In the genomic region with DNA sequence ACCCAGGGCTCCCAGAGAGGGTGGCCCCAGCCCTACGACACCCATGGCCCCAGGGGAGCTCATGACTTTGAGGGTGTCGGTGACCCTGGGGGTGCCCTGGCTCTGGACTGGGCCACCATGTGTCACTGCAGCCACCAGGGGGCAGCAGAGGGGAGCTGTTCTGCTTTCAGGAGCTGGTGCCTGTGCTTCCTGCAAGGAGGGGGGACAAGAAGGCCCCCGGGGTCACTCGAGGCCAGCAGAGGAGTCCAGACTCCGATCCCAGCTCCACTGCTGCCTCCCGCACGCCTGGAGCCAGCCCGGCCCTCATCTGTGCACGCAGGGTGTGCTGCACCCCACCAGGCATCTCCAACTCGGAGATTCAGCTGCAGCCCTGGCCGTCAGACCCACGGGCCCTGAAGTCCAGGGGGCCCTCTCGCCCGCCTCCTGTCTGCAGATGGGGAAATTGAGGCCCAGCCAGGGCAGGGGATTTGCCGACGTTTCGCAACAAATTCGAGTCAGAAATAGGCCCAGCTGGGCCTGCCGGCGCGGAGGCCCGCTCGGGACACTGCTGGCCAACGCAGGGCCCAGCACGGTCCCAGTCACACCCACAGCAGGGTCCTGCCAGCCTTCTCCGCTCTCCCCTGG, we compare ENCODE assay signal across 8 cellular contexts. TPM values are rescaled to one million over a fixed set of nuclear protein-coding genes. Genes with fewer than 3 reads are reported as not detected.
A peak's percentile ranks its signal among the peaks of the same experiment; 100 is the strongest.
DNase-seq lines count a peak whose midpoint lies in the region; ATAC-seq and TF ChIP-seq lines count a peak whose summit lies in the region.

No MANE protein-coding gene starts in this region.

- no peak overlapping the region for H3K27ac ChIP-seq in CD8-positive, alpha-beta memory T cell (ENCODE audit: low read depth, low read length)
- H3K27ac ChIP-seq in fibroblast of lung (ENCODE audit: insufficient read depth, low read length): peak overlapping the region; percentile 96

- POLR2A ChIA-PET in CD8-positive, alpha-beta memory T cell (lab: Charles Lee): interaction anchor here (0.8 to 1.5 kb wide), 2 partner anchors 30 to 48 kb away, joined by 3 to 6 read pairs; no protein-coding TSS in a partner anchor

- no peaks in the 10 kb centered on the region for H3K9me3 ChIP-seq in CD8-positive, alpha-beta memory T cell (ENCODE audit: low read length)
- no peaks in the 10 kb centered on the region for H3K9me3 ChIP-seq in fibroblast of lung (ENCODE audit: control insufficient read depth, insufficient read depth, low read depth, low read length)

- H3K27ac Mint-ChIP-seq in CD8-positive, alpha-beta memory T cell: peak overlapping the region in 3 of 8 donors; percentile 19 to 79 (median 58)
- H3K27ac Mint-ChIP-seq in activated T-helper 17 cell treated with anti-CD3 and anti-CD28 coated beads, Interleukin-2, amount 50 U/mL, for 72 hours: peak overlapping the region; percentile 36
- peak overlapping the region in 1 of 2 donors; percentile 73 for H3K27ac Mint-ChIP-seq in natural killer cell
- peak overlapping the region; percentile 40 for H3K27ac Mint-ChIP-seq in stimulated activated effector memory CD8-positive, alpha-beta T cell treated with anti-CD3 and anti-CD28 coated beads, Interleukin-12 subunit alpha, Interleukin-12 subunit beta, amount 100 ng/mL, for 72 hours

- peak overlapping the region; percentile 77 for H3K4me2 ChIP-seq in fibroblast of lung (ENCODE audit: extremely low read depth, insufficient read depth, low read length)

- no peaks in the 10 kb centered on the region for H3K27me3 ChIP-seq in CD8-positive, alpha-beta memory T cell (ENCODE audit: insufficient read depth, low read length, poor library complexity, severe bottlenecking)
- no peaks in the 10 kb centered on the region for H3K27me3 ChIP-seq in fibroblast of lung (ENCODE audit: control insufficient read depth, insufficient read depth, low read length)

- H3K9ac ChIP-seq in fibroblast of lung (ENCODE audit: insufficient read depth, low read length): peak overlapping the region; percentile 64

- H3K27me3 Mint-ChIP-seq in CD8-positive, alpha-beta memory T cell: peaks cover 6% of the 10 kb centered on the region in 2 donors
- H3K27me3 Mint-ChIP-seq in activated T-helper 17 cell treated with anti-CD3 and anti-CD28 coated beads, Interleukin-2, amount 50 U/mL, for 72 hours: no peaks in the 10 kb centered on the region
- H3K27me3 Mint-ChIP-seq in natural killer cell (ENCODE audit: low read depth in 2 of 2): no peaks in the 10 kb centered on the region

- H4K20me1 ChIP-seq in fibroblast of lung (ENCODE audit: control insufficient read depth, extremely low read depth, insufficient read depth, low read length): no peaks in the 10 kb centered on the region

- no peak overlapping the region for H3K4me3 ChIP-seq in CD8-positive, alpha-beta memory T cell (ENCODE audit: low read length)
- H3K4me3 ChIP-seq in fibroblast of lung (replicated peaks in 1 of 4; ENCODE audit: control extremely low read depth in 1 of 4, insufficient read depth in 1 of 4, low read depth in 3 of 4, low read length in 4 of 4): peak overlapping the region in 2 of 4 experiments; percentile 12 to 44

- peaks cover 2% of the 10 kb centered on the region for H3K79me2 ChIP-seq in fibroblast of lung (ENCODE audit: control insufficient read depth, insufficient read depth, low read length)

- H2AFZ ChIP-seq in fibroblast of lung (ENCODE audit: low read length): no peak overlapping the region

- CTCF ChIA-PET in CD8-positive, alpha-beta memory T cell (lab: Charles Lee): interaction anchor here (0.6 to 5.0 kb wide), 53 partner anchors 8 to 786 kb away, joined by 3 to 134 read pairs (median 4); a partner anchor contains a TSS

- H3K4me1 ChIP-seq in CD8-positive, alpha-beta memory T cell (ENCODE audit: insufficient read depth, low read length): peaks cover 8% of the 10 kb centered on the region
- H3K4me1 ChIP-seq in fibroblast of lung (ENCODE audit: control insufficient read depth, extremely low read depth, insufficient read depth, low read length): peaks cover 26% of the 10 kb centered on the region

- peak; percentile 72 to 90 (median 85) for DNase-seq in CD8-positive, alpha-beta memory T cell
- DNase-seq in HUDEP-2 (lab: John Stamatoyannopoulos, UW; ENCODE audit: unreplicated experiment in 76 of 76): peak in 70 of 76 experiments; percentile 6 to 84 (median 62)
- peak; percentile 86 for DNase-seq in RPMI7951 (ENCODE audit: low read depth)
- peak; percentile 86 to 89 for DNase-seq in fibroblast of lung (ENCODE audit: low read depth in 2 of 2)
- peak; percentile 88 for DNase-seq in natural killer cell
- peak; percentile 93 to 94 for DNase-seq in stimulated activated effector memory CD8-positive, alpha-beta T cell treated with anti-CD3 and anti-CD28 coated beads, Interleukin-12 subunit alpha, Interleukin-12 subunit beta, amount 100 ng/mL, for 72 hours (ENCODE audit: low spot score in 2 of 2)

- peaks cover 10 to 13% (median 12%) of the 10 kb centered on the region in 3 donors for H3K4me1 Mint-ChIP-seq in CD8-positive, alpha-beta memory T cell
- no peaks in the 10 kb centered on the region for H3K4me1 Mint-ChIP-seq in activated T-helper 17 cell treated with anti-CD3 and anti-CD28 coated beads, Interleukin-2, amount 50 U/mL, for 72 hours
- H3K4me1 Mint-ChIP-seq in natural killer cell: peaks cover 13 to 27% of the 10 kb centered on the region in 2 donors
- H3K4me1 Mint-ChIP-seq in stimulated activated effector memory CD8-positive, alpha-beta T cell treated with anti-CD3 and anti-CD28 coated beads, Interleukin-12 subunit alpha, Interleukin-12 subunit beta, amount 100 ng/mL, for 72 hours: peaks cover 18% of the 10 kb centered on the region

- ATAC-seq in activated T-helper 17 cell treated with anti-CD3 and anti-CD28 coated beads, Interleukin-2, amount 50 U/mL, for 72 hours (replicated peaks): peak; percentile 88
- peak; percentile 65 to 85 (median 72) for ATAC-seq in natural killer cell
- ATAC-seq in stimulated activated effector memory CD8-positive, alpha-beta T cell treated with anti-CD3 and anti-CD28 coated beads, Interleukin-12 subunit alpha, Interleukin-12 subunit beta, amount 100 ng/mL, for 72 hours: peak; percentile 90
- no peak for ATAC-seq in HG03108 (IDR thresholded peaks at IDR 0.05; ENCODE audit: unreplicated experiment)

- H3K36me3 ChIP-seq in CD8-positive, alpha-beta memory T cell (ENCODE audit: insufficient read depth, low read length): no peaks in the 10 kb centered on the region
- no peaks in the 10 kb centered on the region for H3K36me3 ChIP-seq in fibroblast of lung (ENCODE audit: control insufficient read depth, insufficient read depth, low read length)

- peak; percentile 81 to 87 for TF ChIP-seq CTCF in fibroblast of lung (conservative IDR thresholded peaks at IDR 0.05 in 1 of 2, IDR thresholded peaks at IDR 0.05 in 1 of 2; ENCODE audit: low read depth in 1 of 2, low read length in 2 of 2)
- TF ChIP-seq CTCF in natural killer cell (IDR thresholded peaks at IDR 0.05): peak; percentile 91

- no peaks in the 10 kb centered on the region for H3K36me3 Mint-ChIP-seq in CD8-positive, alpha-beta memory T cell
- no peaks in the 10 kb centered on the region for H3K36me3 Mint-ChIP-seq in activated T-helper 17 cell treated with anti-CD3 and anti-CD28 coated beads, Interleukin-2, amount 50 U/mL, for 72 hours (ENCODE audit: low read depth)
- H3K36me3 Mint-ChIP-seq in natural killer cell: no peaks in the 10 kb centered on the region
- H3K36me3 Mint-ChIP-seq in stimulated activated effector memory CD8-positive, alpha-beta T cell treated with anti-CD3 and anti-CD28 coated beads, Interleukin-12 subunit alpha, Interleukin-12 subunit beta, amount 100 ng/mL, for 72 hours: peaks cover 6% of the 10 kb centered on the region

- intact Hi-C loops in natural killer cell (cut with micrococcal nuclease): loop anchor here (1.0 to 5.0 kb wide), 2 partner anchors 66 to 110 kb away; no protein-coding TSS in a partner anchor

- peaks cover 0 to 6% (median 0%) of the 10 kb centered on the region in 5 donors for H3K9me3 Mint-ChIP-seq in CD8-positive, alpha-beta memory T cell
- H3K9me3 Mint-ChIP-seq in activated T-helper 17 cell treated with anti-CD3 and anti-CD28 coated beads, Interleukin-2, amount 50 U/mL, for 72 hours: no peaks in the 10 kb centered on the region
- H3K9me3 Mint-ChIP-seq in natural killer cell: peaks cover 0 to 2% of the 10 kb centered on the region in 2 donors
- peaks cover 5% of the 10 kb centered on the region for H3K9me3 Mint-ChIP-seq in stimulated activated effector memory CD8-positive, alpha-beta T cell treated with anti-CD3 and anti-CD28 coated beads, Interleukin-12 subunit alpha, Interleukin-12 subunit beta, amount 100 ng/mL, for 72 hours

- H3K4me3 Mint-ChIP-seq in CD8-positive, alpha-beta memory T cell: peak overlapping the region in 4 of 7 donors; percentile 10 to 53 (median 26)
- peak overlapping the region; percentile 9 for H3K4me3 Mint-ChIP-seq in activated T-helper 17 cell treated with anti-CD3 and anti-CD28 coated beads, Interleukin-2, amount 50 U/mL, for 72 hours
- H3K4me3 Mint-ChIP-seq in natural killer cell: no peak overlapping the region
- H3K4me3 Mint-ChIP-seq in stimulated activated effector memory CD8-positive, alpha-beta T cell treated with anti-CD3 and anti-CD28 coated beads, Interleukin-12 subunit alpha, Interleukin-12 subunit beta, amount 100 ng/mL, for 72 hours: peak overlapping the region; percentile 48

RNA-seq across cellular contexts. Expression of a gene that starts 29.5 kb away (rescaled TPM):
- not detected for total RNA-seq in CD8-positive, alpha-beta memory T cell
- polyA plus RNA-seq in CD8-positive, alpha-beta memory T cell: not detected
- total RNA-seq in RPMI7951 (2014; rRNA removed; shearing (Covaris generic)): 17.3 and 21.3 TPM in 2 replicates
- total RNA-seq in activated T-helper 17 cell treated with anti-CD3 and anti-CD28 coated beads, Interleukin-2, amount 50 U/mL, for 72 hours: not detected
- under 0.01 and 0.17 TPM in 2 replicates for total RNA-seq in fibroblast of lung
- 0.17 TPM in 1 of 2 replicates, not detected in the other for polyA plus RNA-seq in fibroblast of lung
- polyA plus RNA-seq in fibroblast of lung (2012): 0.06 and 0.76 TPM in 2 replicates
- 0.41 TPM in 1 of 2 replicates, not detected in the other for polyA minus RNA-seq in fibroblast of lung (ENCODE audit: low replicate concordance)
- total RNA-seq in natural killer cell: not detected

Comparison
In these comparisons a context has a peak if more than half of its experiments do, and no peak if none do; other contexts are left out.
1. RNA of a gene that starts 29.5 kb away (total RNA-seq): 17.3 to 21.3 TPM in RPMI7951; under 0.01 to 0.17 TPM in fibroblast of lung, not detected in CD8-positive, alpha-beta memory T cell, not detected in activated T-helper 17 cell treated with anti-CD3 and anti-CD28 coated beads, Interleukin-2, amount 50 U/mL, for 72 hours and not detected in natural killer cell; every median in the first group is over 10 times any median in the second.
2. Peak in every context shown above with its lines, with median percentiles within 50 percentile points of each other: DNase-seq.